ENCODE assay signal across 15 cellular contexts in the genomic region with DNA sequence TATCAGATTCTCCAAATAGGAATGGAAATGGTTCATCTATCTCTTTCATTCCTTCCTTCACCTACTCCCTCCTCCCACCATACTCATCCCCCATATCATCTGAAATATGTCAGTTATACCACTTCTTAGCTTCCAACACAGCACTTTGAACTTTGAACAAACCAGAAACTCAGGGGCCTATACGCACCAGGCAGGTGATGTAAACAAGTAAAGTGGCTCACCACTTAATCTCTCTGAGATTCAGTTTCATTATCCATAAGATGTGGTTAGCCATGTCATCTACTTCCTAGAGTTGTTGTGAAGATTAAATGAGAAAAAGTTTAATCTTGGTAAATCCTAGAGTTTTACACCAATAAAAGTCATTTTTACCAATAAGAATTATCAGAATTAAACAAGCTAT.
DNase-seq lines count a peak whose midpoint lies in the region; ATAC-seq and TF ChIP-seq lines count a peak whose summit lies in the region.
"Had no signal": no experiment of that assay in that cellular context is flagged by ENCODE, and none has a peak within 500 bp of the region (broad histone marks: within the 10 kb centered on the region; RNA-seq: fewer than 3 reads in every experiment).

No MANE protein-coding gene starts in this region.

- ATAC-seq in HG03565 (IDR thresholded peaks at IDR 0.05; ENCODE audit: unreplicated experiment) (peak; percentile 43), body of pancreas (no peak)

- H3K4me3 ChIP-seq in thymus (ENCODE audit: low read length) (no peak overlapping the region), body of pancreas (no peak overlapping the region)
- H3K4me3 ChIP-seq: GM23248, PC-9, sigmoid colon had no signal

- H3K4me1 ChIP-seq in thymus (ENCODE audit: control insufficient read depth, insufficient read depth, low read length) (peaks cover 10% of the 10 kb centered on the region), body of pancreas (no peaks in the 10 kb centered on the region)

- H3K9me3 ChIP-seq in thymus (ENCODE audit: control insufficient read depth) = no peaks in the 10 kb centered on the region
- H3K9me3 ChIP-seq in body of pancreas = no peaks in the 10 kb centered on the region
- H3K9me3 ChIP-seq: sigmoid colon had no signal

- BruUV-seq in MCF 10A (replicated peaks; lab: Mats Ljungman, UMichigan) = no TSS peak

- TF ChIP-seq CTCF in MCF 10A (IDR thresholded peaks at IDR 0.05; ENCODE audit: unreplicated experiment) (no peak), body of pancreas (IDR thresholded peaks at IDR 0.05) (no peak)

- H3K27me3 ChIP-seq in thymus (ENCODE audit: control insufficient read depth, insufficient read depth) (no peaks in the 10 kb centered on the region), body of pancreas (no peaks in the 10 kb centered on the region)
- H3K27me3 ChIP-seq: sigmoid colon had no signal

- H3K27ac ChIP-seq in thymus (ENCODE audit: low read depth) (peak overlapping the region; percentile 22), body of pancreas (no peak overlapping the region)
- H3K27ac ChIP-seq: GM23248, PC-9, sigmoid colon had no signal

- CTCF ChIA-PET in MCF 10A (lab: Yijun Ruan, JAX) = no interaction called here

- no peaks in the 10 kb centered on the region for H3K9me3 Mint-ChIP-seq in MCF 10A (ENCODE audit: unreplicated experiment)

- no peaks in the 10 kb centered on the region for H3K27me3 Mint-ChIP-seq in MCF 10A (ENCODE audit: insufficient read depth, unreplicated experiment)
- H3K27me3 Mint-ChIP-seq: B cell had no signal

- H3K27ac Mint-ChIP-seq in MCF 10A (ENCODE audit: low read depth, unreplicated experiment) = no peak overlapping the region
- H3K27ac Mint-ChIP-seq: B cell, immature natural killer cell had no signal

- TF ChIP-seq POLR2A in body of pancreas (IDR thresholded peaks at IDR 0.05) = no peak

- peaks cover 4% of the 10 kb centered on the region for H3K4me1 Mint-ChIP-seq in MCF 10A (ENCODE audit: insufficient read depth, unreplicated experiment)

- H3K36me3 Mint-ChIP-seq in MCF 10A (ENCODE audit: insufficient read depth, unreplicated experiment) = no peaks in the 10 kb centered on the region
- H3K36me3 Mint-ChIP-seq: immature natural killer cell had no signal

- no peaks in the 10 kb centered on the region for H3K36me3 ChIP-seq in thymus (ENCODE audit: control insufficient read depth, insufficient read depth)
- H3K36me3 ChIP-seq in body of pancreas (replicated peaks in 1 of 2; ENCODE audit: insufficient read depth in 1 of 2, low read depth in 2 of 2) = no peaks in the 10 kb centered on the region
- H3K36me3 ChIP-seq: sigmoid colon had no signal

- intact Hi-C loops in MCF 10A (cut with micrococcal nuclease) = no loop called here
- intact Hi-C loops in body of pancreas (cut with DNase I) = no loop called here

- POLR2A ChIA-PET in MCF 10A (lab: Yijun Ruan, JAX) = no interaction called here

- WGBS in thymus = 6% methylated on average over 1 of the region's 1 CpG
- WGBS in body of pancreas, 2 donors = 69 to 90% methylated on average over 1 of the region's 1 CpG

- no peak overlapping the region for H3K4me3 Mint-ChIP-seq in MCF 10A (ENCODE audit: unreplicated experiment)
- H3K4me3 Mint-ChIP-seq: B cell had no signal

- peak; percentile 1 to 80 (median 48) for DNase-seq in stimulated activated naive CD4-positive, alpha-beta T cell (lab: John Stamatoyannopoulos, UW)
- DNase-seq in stimulated activated naive CD4-positive, alpha-beta T cell treated with Interleukin-2 at 50 U/mL for 16 hours (lab: John Stamatoyannopoulos, UW) = no peak
- peak; percentile 44 for DNase-seq in activated naive CD4-positive, alpha-beta T cell treated with anti-CD3 and anti-CD28 coated beads, Interleukin-2, amount 50 U/mL, for 16 hours
- DNase-seq in MCF 10A (ENCODE audit: unreplicated experiment) = no peak
- no peak for DNase-seq in medulla oblongata (ENCODE audit: extremely low spot score)
- DNase-seq in body of pancreas = no peak
- DNase-seq: GM23248, immature natural killer cell, Karpas-422, NCI-H2171 treated with DMSO at 0.1 percent for 48 hours, PC-9, sigmoid colon had no signal

Comparison
In these comparisons a context has a peak if more than half of its experiments do, and no peak if none do; other contexts are left out.
1. DNase-seq: peak in stimulated activated naive CD4-positive, alpha-beta T cell (6 of 6) and activated naive CD4-positive, alpha-beta T cell treated with anti-CD3 and anti-CD28 coated beads, Interleukin-2, amount 50 U/mL, for 16 hours (single experiment); none in stimulated activated naive CD4-positive, alpha-beta T cell treated with Interleukin-2 at 50 U/mL for 16 hours (single experiment), MCF 10A (single experiment), medulla oblongata (single experiment) and body of pancreas (0 of 4).